ENCODE assay signal across 8 cellular contexts in genomic region chr2:223970343-223971128, GRCh38. TPM values are rescaled to one million over a fixed set of nuclear protein-coding genes. Genes with fewer than 3 reads are reported as not detected.
DNase-seq lines count a peak whose midpoint lies in the region; ATAC-seq, FAIRE-seq and TF ChIP-seq lines count a peak whose summit lies in the region.

No MANE protein-coding gene starts in this region.

- H2BK12ac ChIP-seq in H1 (ENCODE audit: low read depth, low read length), result no peak overlapping the region

- no peaks in the 10 kb centered on the region for H3K79me1 ChIP-seq in H1 (ENCODE audit: low read depth, low read length)

- H3K4ac ChIP-seq in H1 (replicated peaks; ENCODE audit: insufficient read length, low read depth, low read length), result no peak overlapping the region

- H3K27ac ChIP-seq in VCaP (no peak overlapping the region), H1 (ENCODE audit: low read depth, low read length) (no peak overlapping the region), upper lobe of right lung (no peak overlapping the region)

- peak; percentile 98 for FAIRE-seq in H1 (lab: Jason Lieb, UNC)

- H3K4me3 ChIP-seq in HFF-Myc (replicated peaks; ENCODE audit: low read depth, low read length) (no peak overlapping the region), H1 (ENCODE audit: extremely low read depth in 1 of 4, insufficient read depth in 2 of 4, low read depth in 3 of 4, low read length in 4 of 4) (no peak overlapping the region), upper lobe of right lung (no peak overlapping the region)

- CTCF ChIA-PET in H1 (lab: Charles Lee; ENCODE audit: partially characterized antibody), result interaction anchor here (0.6 to 18.2 kb wide), 64 partner anchors 10 to 1017 kb away, joined by 3 to 282 read pairs (median 4); partner anchors contain the start of gene MRPL44

- ATAC-seq in upper lobe of right lung, result peak; percentile 81

- no peak overlapping the region for H2AK5ac ChIP-seq in H1 (ENCODE audit: low read depth, low read length)

- no peak overlapping the region for H4K8ac ChIP-seq in H1 (ENCODE audit: extremely low read depth, insufficient read depth, low read length)

- no peaks in the 10 kb centered on the region for H3K23me2 ChIP-seq in H1 (ENCODE audit: low read depth, low read length)

- peak; percentile 11 to 39 for DNase-seq in SHP77 (lab: John Stamatoyannopoulos, UW)
- no peak for DNase-seq in SHP77 treated with DMSO at 0.1 percent for 48 hours (lab: John Stamatoyannopoulos, UW)
- peak; percentile 50 for DNase-seq in HFF-Myc (ENCODE audit: extremely low read depth, low read depth)
- DNase-seq in NCI-H1694 treated with DMSO at 0.1 percent for 48 hours (lab: John Stamatoyannopoulos, UW), result peak; percentile 32
- peak in 1 of 2 experiments; percentile 74 for DNase-seq in H1 (ENCODE audit: low read depth in 1 of 2, low spot score in 2 of 2)
- peak; percentile 67 for DNase-seq in myocyte (ENCODE audit: low read depth)
- DNase-seq in upper lobe of right lung, result no peak

- H4K91ac ChIP-seq in H1 (replicated peaks; ENCODE audit: insufficient read length, low read length), result no peak overlapping the region

- H2BK15ac ChIP-seq in H1 (ENCODE audit: low read length), result no peak overlapping the region

- no peaks in the 10 kb centered on the region for H3K79me2 ChIP-seq in H1 (ENCODE audit: control insufficient read depth in 1 of 2, insufficient read depth in 2 of 2, low read length in 2 of 2)

- H3K36me3 ChIP-seq in H1 (ENCODE audit: control insufficient read depth in 2 of 4, insufficient read depth in 4 of 4, low read length in 3 of 4) (peaks cover 0 to 23% (median 9%) of the 10 kb centered on the region in 4 experiments; a peak in 6 of 8 replicates), upper lobe of right lung (peaks cover 36% of the 10 kb centered on the region)

- H2BK5ac ChIP-seq in H1 (ENCODE audit: low read depth, low read length), result no peak overlapping the region

- intact Hi-C loops in upper lobe of right lung (cut with DNase I), result no loop called here

- no peak overlapping the region for H3K14ac ChIP-seq in H1 (ENCODE audit: insufficient read length)

- no peak overlapping the region for H3K18ac ChIP-seq in H1 (ENCODE audit: extremely low read depth, low read length)

- H3K27me3 ChIP-seq in H1 (replicated peaks in 1 of 4; ENCODE audit: control insufficient read depth in 3 of 4, extremely low read depth in 1 of 4, insufficient read depth in 3 of 4, low read length in 3 of 4) (no peaks in the 10 kb centered on the region), upper lobe of right lung (no peaks in the 10 kb centered on the region)

- TF ChIP-seq EP300 in H1 (IDR thresholded peaks at IDR 0.05; ENCODE audit: borderline replicate concordance in 1 of 2, low read depth in 2 of 2, low read length in 2 of 2), result no peak

- no peak overlapping the region for H3K23ac ChIP-seq in H1 (ENCODE audit: insufficient read length)

- H2BK20ac ChIP-seq in H1 (ENCODE audit: low read length), result no peak overlapping the region

- no peaks in the 10 kb centered on the region for H4K20me1 ChIP-seq in H1 (replicated peaks in 1 of 2; ENCODE audit: control insufficient read depth in 1 of 2, insufficient read depth in 2 of 2, low read length in 2 of 2)

- no peak overlapping the region for H3K56ac ChIP-seq in H1 (replicated peaks; ENCODE audit: insufficient read length, low read depth, low read length)

- no peak for TF ChIP-seq POLR2A in H1 (IDR thresholded peaks at IDR 0.05; ENCODE audit: control extremely low read depth in 1 of 2, low read depth in 2 of 2, low read length in 2 of 2)

- H2BK120ac ChIP-seq in H1 (replicated peaks; ENCODE audit: low read depth, low read length), result no peak overlapping the region

- TF ChIP-seq RAD21 in H1 (IDR thresholded peaks at IDR 0.05 in 1 of 2, conservative IDR thresholded peaks at IDR 0.05 in 1 of 2; ENCODE audit: low read depth in 2 of 2, low read length in 2 of 2), result peak; percentile 91 to 92

- H4K5ac ChIP-seq in H1 (ENCODE audit: insufficient read length, low read depth, low read length), result no peak overlapping the region

- H3K9ac ChIP-seq in H1 (replicated peaks in 1 of 4; ENCODE audit: extremely low read depth in 1 of 4, low read depth in 3 of 4, low read length in 3 of 4), result no peak overlapping the region

- POLR2A ChIA-PET in H1 (lab: Charles Lee; ENCODE audit: partially characterized antibody), result interaction anchor here (0.8 to 2.0 kb wide), 6 partner anchors 9 to 317 kb away, joined by 3 to 18 read pairs (median 4); no protein-coding TSS in a partner anchor

- H2AFZ ChIP-seq in H1 (ENCODE audit: low read length), result no peak overlapping the region

- no peaks in the 10 kb centered on the region for H3K4me1 ChIP-seq in H1 (replicated peaks in 1 of 4; ENCODE audit: control insufficient read depth in 3 of 4, insufficient read depth in 4 of 4, low read length in 3 of 4)
- H3K4me1 ChIP-seq in upper lobe of right lung, result no peaks in the 10 kb centered on the region

- no peak overlapping the region for H3K4me2 ChIP-seq in H1 (ENCODE audit: insufficient read depth in 1 of 2, low read depth in 2 of 2, low read length in 2 of 2)

- no peaks in the 10 kb centered on the region for H3K9me3 ChIP-seq in H1 (ENCODE audit: insufficient read depth in 2 of 2, low read depth in 1 of 2, low read length in 1 of 2)
- H3K9me3 ChIP-seq in upper lobe of right lung, result no peaks in the 10 kb centered on the region

- TF ChIP-seq CTCF in HFF-Myc (IDR thresholded peaks at IDR 0.05; ENCODE audit: low read depth, low read length, missing control alignments), result peak; percentile 79
- TF ChIP-seq CTCF in VCaP (conservative IDR thresholded peaks at IDR 0.05), result peak; percentile 95
- peak in 2 of 3 experiments; percentile 61 to 83; a peak in 3 of 4 replicates for TF ChIP-seq CTCF in H1 (IDR thresholded peaks at IDR 0.05; ENCODE audit: control extremely low read depth in 1 of 3, insufficient read depth in 1 of 3, low read depth in 1 of 3, low read length in 3 of 3)
- peak; percentile 95 for TF ChIP-seq CTCF in upper lobe of right lung (IDR thresholded peaks at IDR 0.05)

- WGBS in H1 (ENCODE audit: extremely low coverage in 1 of 2, insufficient coverage in 1 of 2, insufficient read length in 1 of 2, insufficient replicate concordance in 2 of 2, low coverage in 1 of 2, low lambda C conversion rate in 2 of 2, missing lambda C conversion rate in 1 of 2), 2 experiments, result 73% methylated on average over 8 of the region's 8 CpGs; no CpG with 5 or more reads in 1 of the 2 experiments

TF ChIP-seq in H1, 55 proteins besides CTCF, POLR2A, EP300 and RAD21:
- peak; percentile 96 for TF ChIP-seq CEBPB (IDR thresholded peaks at IDR 0.05; ENCODE audit: low read depth, low read length)
- TF ChIP-seq SRF (IDR thresholded peaks at IDR 0.05; ENCODE audit: low read depth, low read length), result no peak

RNA-seq across cellular contexts. Expression of gene MRPL44, which starts 13.3 kb away (rescaled TPM):
- 50.4 and 53.2 TPM in 2 replicates for total RNA-seq in H1 (2021; fragmentation: NEBNext Ultra II Directional; extraction: Animal tissue kit (Norgen Biotek cat#: 25700))
- 27.2 and 32.0 TPM in 2 replicates for polyA plus RNA-seq in H1 (2011; rRNA removed)
- 34.3 TPM for polyA plus RNA-seq in H1 (2011; cell fraction: cytosol; rRNA removed)
- polyA plus RNA-seq in H1 (2011; cell fraction: nucleus; rRNA removed), result 16.9 TPM
- 31.4 to 37.5 TPM (median 35.0 TPM) in 4 replicates for polyA plus RNA-seq in H1 (2012, experiment 1 of 2)
- 30.6 TPM for polyA plus RNA-seq in H1 (2012, experiment 2 of 2)
- 38.8 TPM for polyA plus RNA-seq in H1 (2013, experiment 1 of 2)
- 39.4 TPM for polyA plus RNA-seq in H1 (2013, experiment 2 of 2)
- 9.7 and 10.1 TPM in 2 replicates for polyA minus RNA-seq in H1 (2011; rRNA and poly(A)+ RNA removed)
- 23.1 TPM for polyA minus RNA-seq in H1 (2011; cell fraction: cytosol; rRNA and poly(A)+ RNA removed)
- 12.6 TPM for polyA minus RNA-seq in H1 (2011; cell fraction: nucleus; rRNA and poly(A)+ RNA removed)
- total RNA-seq in myocyte (48.1 and 50.7 TPM in 2 replicates), upper lobe of right lung (18.9 TPM)
- polyA plus RNA-seq in myocyte (2012), result 20.5 TPM

RNA-seq across cellular contexts. Expression of gene WDFY1, which starts 25.4 kb away (rescaled TPM):
- total RNA-seq in H1 (2021; fragmentation: NEBNext Ultra II Directional; extraction: Animal tissue kit (Norgen Biotek cat#: 25700)), result 92.9 and 94.7 TPM in 2 replicates
- polyA plus RNA-seq in H1 (2011; rRNA removed), result 68.4 and 69.3 TPM in 2 replicates
- polyA plus RNA-seq in H1 (2011; cell fraction: cytosol; rRNA removed), result 69.3 TPM
- polyA plus RNA-seq in H1 (2011; cell fraction: nucleus; rRNA removed), result 122 TPM
- polyA plus RNA-seq in H1 (2012, experiment 1 of 2), result 53.8 to 78.2 TPM (median 59.0 TPM) in 4 replicates
- 4.4 TPM for polyA plus RNA-seq in H1 (2012, experiment 2 of 2)
- polyA plus RNA-seq in H1 (2013, experiment 1 of 2), result 58.6 TPM
- polyA plus RNA-seq in H1 (2013, experiment 2 of 2), result 59.7 TPM
- polyA minus RNA-seq in H1 (2011; rRNA and poly(A)+ RNA removed), result 410 and 421 TPM in 2 replicates
- polyA minus RNA-seq in H1 (2011; cell fraction: cytosol; rRNA and poly(A)+ RNA removed), result 127 TPM
- polyA minus RNA-seq in H1 (2011; cell fraction: nucleus; rRNA and poly(A)+ RNA removed), result 199 TPM
- total RNA-seq in myocyte, result 34.5 and 39.1 TPM in 2 replicates
- polyA plus RNA-seq in myocyte (2012), result 18.2 TPM
- total RNA-seq in upper lobe of right lung, result 50.1 TPM

Comparison
In these comparisons a context has a peak if more than half of its experiments do, and no peak if none do; other contexts are left out.
1. DNase-seq: peak in SHP77 (2 of 2), HFF-Myc (single experiment), NCI-H1694 treated with DMSO at 0.1 percent for 48 hours (single experiment) and myocyte (single experiment); none in SHP77 treated with DMSO at 0.1 percent for 48 hours (single experiment) and upper lobe of right lung (single experiment).
2. Peak in every context shown above with its lines, with median percentiles within 50 percentile points of each other: CTCF ChIP-seq.